ENCODE assay signal across 9 cellular contexts in the genomic region with DNA sequence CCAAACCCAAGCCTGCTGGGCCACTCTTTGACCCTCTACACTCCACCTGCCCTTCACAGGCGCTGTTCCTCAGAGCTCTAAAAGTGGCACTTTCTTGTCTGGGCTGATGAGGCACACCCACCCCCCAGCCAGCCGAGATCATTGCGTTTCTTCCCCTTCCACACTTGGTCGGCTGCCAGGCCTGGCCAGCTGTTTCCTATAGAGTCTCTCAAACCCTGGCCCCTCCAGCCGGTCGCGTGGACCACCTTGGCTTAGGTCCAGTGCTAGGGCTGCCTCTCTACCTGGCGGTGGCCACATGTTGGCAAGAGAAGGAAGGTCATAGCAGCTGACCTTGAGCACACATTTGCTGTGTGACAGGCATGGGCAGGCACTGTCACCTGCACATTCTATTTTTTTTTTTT.
A peak's percentile ranks its signal among the peaks of the same experiment; 100 is the strongest.
DNase-seq lines count a peak whose midpoint lies in the region; ATAC-seq and TF ChIP-seq lines count a peak whose summit lies in the region.
"Had no signal": no experiment of that assay in that cellular context is flagged by ENCODE, and none has a peak within 500 bp of the region (broad histone marks: within the 10 kb centered on the region; RNA-seq: fewer than 3 reads in every experiment).

No MANE protein-coding gene starts in this region.

- DNase-seq in natural killer cell: no peak
- DNase-seq in natural killer cell treated with Interleukin-12 subunit alpha and Interleukin-12 subunit beta and Interleukin-15 and Interleukin-18, amount 100 ng/mL, for 72 hours (ENCODE audit: low spot score): no peak
- DNase-seq in mucosa of descending colon: peak in 2 of 3 donors; percentile 41 to 53
- no peak for DNase-seq in NCI-H526 treated with DMSO at 0.1 percent for 48 hours (lab: John Stamatoyannopoulos, UW)
- no peak for DNase-seq in stimulated activated CD4-positive, alpha-beta T cell treated with anti-CD3 and anti-CD28 coated beads, Interleukin-2, amount 100 ng/mL, for 48 hours

- no peaks in the 10 kb centered on the region for H3K9me3 ChIP-seq in mucosa of descending colon
- H3K9me3 ChIP-seq: SJSA1 had no signal

- H3K4me1 Mint-ChIP-seq in natural killer cell: peaks cover 45 to 53% of the 10 kb centered on the region in 2 donors
- H3K4me1 Mint-ChIP-seq in natural killer cell treated with Interleukin-12 subunit alpha and Interleukin-12 subunit beta and Interleukin-15 and Interleukin-18, amount 100 ng/mL, for 72 hours (ENCODE audit: low read depth in 2 of 2): peaks cover 16 to 42% of the 10 kb centered on the region in 2 donors

- peak overlapping the region; percentile 79 for H3K27ac ChIP-seq in cingulate gyrus (ENCODE audit: low read depth, low read length)
- H3K27ac ChIP-seq: SJSA1 had no signal

- peaks cover 6% of the 10 kb centered on the region for H3K4me1 ChIP-seq in mucosa of descending colon (ENCODE audit: low read depth)
- H3K4me1 ChIP-seq: SJSA1 had no signal

- H3K4me3 Mint-ChIP-seq in natural killer cell: no peak overlapping the region
- H3K4me3 Mint-ChIP-seq in natural killer cell treated with Interleukin-12 subunit alpha and Interleukin-12 subunit beta and Interleukin-15 and Interleukin-18, amount 100 ng/mL, for 72 hours: no peak overlapping the region

- no peaks in the 10 kb centered on the region for H3K36me3 Mint-ChIP-seq in natural killer cell
- H3K36me3 Mint-ChIP-seq in natural killer cell treated with Interleukin-12 subunit alpha and Interleukin-12 subunit beta and Interleukin-15 and Interleukin-18, amount 100 ng/mL, for 72 hours: no peaks in the 10 kb centered on the region

- H3K27me3 Mint-ChIP-seq in natural killer cell (ENCODE audit: low read depth in 2 of 2): no peaks in the 10 kb centered on the region
- H3K27me3 Mint-ChIP-seq in natural killer cell treated with Interleukin-12 subunit alpha and Interleukin-12 subunit beta and Interleukin-15 and Interleukin-18, amount 100 ng/mL, for 72 hours: no peaks in the 10 kb centered on the region

- peaks cover 3% of the 10 kb centered on the region for H3K36me3 ChIP-seq in mucosa of descending colon (ENCODE audit: low read depth)

- no peaks in the 10 kb centered on the region for H3K9me3 Mint-ChIP-seq in natural killer cell
- H3K9me3 Mint-ChIP-seq in natural killer cell treated with Interleukin-12 subunit alpha and Interleukin-12 subunit beta and Interleukin-15 and Interleukin-18, amount 100 ng/mL, for 72 hours: no peaks in the 10 kb centered on the region

- H3K4me3 ChIP-seq in mucosa of descending colon: no peak overlapping the region
- H3K4me3 ChIP-seq: SJSA1 had no signal

- peak overlapping the region; percentile 59 to 80 for H3K27ac Mint-ChIP-seq in natural killer cell
- H3K27ac Mint-ChIP-seq in natural killer cell treated with Interleukin-12 subunit alpha and Interleukin-12 subunit beta and Interleukin-15 and Interleukin-18, amount 100 ng/mL, for 72 hours: peak overlapping the region in 1 of 2 donors; percentile 94

- intact Hi-C loops in natural killer cell (cut with micrococcal nuclease): no loop called here
- intact Hi-C loops in mucosa of descending colon (cut with DNase I, micrococcal nuclease): no loop called here

- ATAC-seq in natural killer cell (no peak), mucosa of descending colon (peak; percentile 23), HG03442 (IDR thresholded peaks at IDR 0.05; ENCODE audit: unreplicated experiment) (no peak), HG02852 (IDR thresholded peaks at IDR 0.05; ENCODE audit: unreplicated experiment) (no peak)
- ATAC-seq in natural killer cell treated with Interleukin-12 subunit alpha and Interleukin-12 subunit beta and Interleukin-15 and Interleukin-18, amount 100 ng/mL, for 72 hours: no peak

- TF ChIP-seq CTCF in natural killer cell (IDR thresholded peaks at IDR 0.05): no peak
- TF ChIP-seq CTCF in mucosa of descending colon (IDR thresholded peaks at IDR 0.05): no peak

Comparison
In these comparisons a context has a peak if more than half of its experiments do, and no peak if none do; other contexts are left out.
1. DNase-seq: peak in mucosa of descending colon (2 of 3); none in natural killer cell (single experiment), natural killer cell treated with Interleukin-12 subunit alpha and Interleukin-12 subunit beta and Interleukin-15 and Interleukin-18, amount 100 ng/mL, for 72 hours (single experiment), NCI-H526 treated with DMSO at 0.1 percent for 48 hours (single experiment) and stimulated activated CD4-positive, alpha-beta T cell treated with anti-CD3 and anti-CD28 coated beads, Interleukin-2, amount 100 ng/mL, for 48 hours (0 of 2).